ENCODE assay signal across 10 cellular contexts in the genomic region with DNA sequence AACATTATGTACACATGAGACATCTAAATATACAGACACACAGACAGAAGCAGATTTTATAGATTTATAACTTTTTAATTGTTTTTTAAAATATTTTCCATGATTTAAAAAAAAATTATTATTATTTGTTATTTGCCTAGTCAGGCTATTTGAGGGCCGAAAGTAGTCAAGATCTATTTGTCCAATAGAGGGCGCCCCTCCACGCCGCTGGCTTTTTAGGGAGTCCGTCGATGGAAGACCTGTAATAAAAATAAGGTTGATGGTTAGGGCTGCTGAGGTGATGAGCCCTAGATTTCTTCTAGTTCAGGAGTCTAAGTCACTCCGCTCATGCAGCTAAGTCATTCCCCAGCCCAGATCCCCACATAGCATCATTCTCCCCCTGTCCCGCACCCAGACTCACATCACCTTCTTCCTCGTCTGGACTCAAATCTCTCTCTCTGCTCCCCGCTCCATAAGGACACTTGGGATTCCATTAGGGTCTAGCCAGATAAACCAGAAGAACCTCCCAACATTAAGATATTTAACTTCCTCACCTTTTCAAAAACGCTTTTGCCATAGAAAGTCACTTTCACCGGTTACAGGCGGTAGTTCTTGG. TPM values are rescaled to one million over a fixed set of nuclear protein-coding genes. Genes with fewer than 3 reads are reported as not detected.
DNase-seq lines count a peak whose midpoint lies in the region; ATAC-seq and TF ChIP-seq lines count a peak whose summit lies in the region.
"Had no signal": no experiment of that assay in that cellular context is flagged by ENCODE, and none has a peak within 500 bp of the region (broad histone marks: within the 10 kb centered on the region; RNA-seq: fewer than 3 reads in every experiment).

No MANE protein-coding gene starts in this region.

- H3K27ac ChIP-seq in mesenchymal stem cell (ENCODE audit: low read length, poor library complexity, severe bottlenecking): no peak overlapping the region
- H3K27ac ChIP-seq: SK-N-MC, tibial artery had no signal

- H3K4me3 Mint-ChIP-seq in activated B cell treated with CpG ODN at 0.5 μM for 24 hours: peak overlapping the region; percentile 70
- peak overlapping the region; percentile 58 for H3K4me3 Mint-ChIP-seq in stimulated activated naive CD8-positive, alpha-beta T cell treated with anti-CD3 and anti-CD28 coated beads, Interleukin-15, Interleukin-2, amounts not matched to agents 100 ng/mL and 50 ng/mL, for 24 hours

- no peak for TF ChIP-seq CTCF in activated B cell treated with CpG ODN at 0.5 μM for 24 hours (IDR thresholded peaks at IDR 0.05)

- no peak overlapping the region for H3K18ac ChIP-seq in mesenchymal stem cell (ENCODE audit: low read depth in 1 of 2, low read length in 2 of 2)

- H3K36me3 Mint-ChIP-seq in activated B cell treated with CpG ODN at 0.5 μM for 24 hours (ENCODE audit: low read depth): peaks cover 13% of the 10 kb centered on the region
- H3K36me3 Mint-ChIP-seq in stimulated activated naive CD8-positive, alpha-beta T cell treated with anti-CD3 and anti-CD28 coated beads, Interleukin-15, Interleukin-2, amounts not matched to agents 100 ng/mL and 50 ng/mL, for 24 hours (ENCODE audit: low read depth): no peaks in the 10 kb centered on the region

- H3K36me3 ChIP-seq in mesenchymal stem cell (ENCODE audit: control insufficient read depth in 1 of 2, insufficient read depth in 2 of 2, low read depth in 1 of 2, low read length in 2 of 2): no peaks in the 10 kb centered on the region
- H3K36me3 ChIP-seq: tibial artery had no signal

- H2BK12ac ChIP-seq in mesenchymal stem cell (ENCODE audit: low read length in 2 of 2): no peak overlapping the region

- peaks cover 59% of the 10 kb centered on the region for H3K4me1 Mint-ChIP-seq in activated B cell treated with CpG ODN at 0.5 μM for 24 hours
- peaks cover 65% of the 10 kb centered on the region for H3K4me1 Mint-ChIP-seq in stimulated activated naive CD8-positive, alpha-beta T cell treated with anti-CD3 and anti-CD28 coated beads, Interleukin-15, Interleukin-2, amounts not matched to agents 100 ng/mL and 50 ng/mL, for 24 hours (ENCODE audit: low read depth)

- H2BK120ac ChIP-seq in mesenchymal stem cell (ENCODE audit: low read depth, low read length): no peak overlapping the region

- no peak overlapping the region for H3K9ac ChIP-seq in mesenchymal stem cell (ENCODE audit: low read length)

- H4K91ac ChIP-seq in mesenchymal stem cell (ENCODE audit: low read length): no peak overlapping the region

- H3K27me3 ChIP-seq in mesenchymal stem cell (ENCODE audit: control insufficient read depth in 1 of 2, insufficient read depth in 1 of 2, low read length in 2 of 2): peaks cover 26 to 60% of the 10 kb centered on the region in 2 experiments

- no peak overlapping the region for H3K4me2 ChIP-seq in mesenchymal stem cell (ENCODE audit: low read length, poor library complexity, severe bottlenecking)

- peak overlapping the region; percentile 57 for H3K27ac Mint-ChIP-seq in activated B cell treated with CpG ODN at 0.5 μM for 24 hours
- peak overlapping the region; percentile 90 for H3K27ac Mint-ChIP-seq in stimulated activated naive CD8-positive, alpha-beta T cell treated with anti-CD3 and anti-CD28 coated beads, Interleukin-15, Interleukin-2, amounts not matched to agents 100 ng/mL and 50 ng/mL, for 24 hours

- DNase-seq in D341Med (ENCODE audit: low spot score) (peak; percentile 53), Kasumi-1 (lab: John Stamatoyannopoulos, UW) (peak; percentile 73 to 77), activated B cell treated with CpG ODN at 0.5 μM for 24 hours (peak; percentile 56), cerebellar cortex (ENCODE audit: low spot score) (peak; percentile 33), mesenchymal stem cell (peak; percentile 13), NCI-H2107 (lab: John Stamatoyannopoulos, UW) (no peak)

- H4K8ac ChIP-seq in mesenchymal stem cell (ENCODE audit: low read length): no peak overlapping the region

- no peak overlapping the region for H3K4me3 ChIP-seq in mesenchymal stem cell (ENCODE audit: insufficient read depth in 1 of 2, low read depth in 1 of 2, low read length in 2 of 2)
- H3K4me3 ChIP-seq: SK-N-MC, tibial artery had no signal

- intact Hi-C loops in activated B cell treated with CpG ODN at 0.5 μM for 24 hours (cut with micrococcal nuclease): loop anchor here (1.0 to 10.0 kb wide), 6 partner anchors 10 to 343 kb away; partner anchors contain the start of gene ARHGEF1

- no peak overlapping the region for H3K14ac ChIP-seq in mesenchymal stem cell (ENCODE audit: low read length in 2 of 2)

- WGBS in mesenchymal stem cell: 70% methylated on average over 13 of the region's 13 CpGs

- ATAC-seq in activated B cell treated with CpG ODN at 0.5 μM for 24 hours (ENCODE audit: low read depth) (no peak), GM19467 (IDR thresholded peaks at IDR 0.05; ENCODE audit: unreplicated experiment) (no peak)

- no peak overlapping the region for H2BK15ac ChIP-seq in mesenchymal stem cell (ENCODE audit: low read depth, poor library complexity, severe bottlenecking)

- no peaks in the 10 kb centered on the region for H3K79me1 ChIP-seq in mesenchymal stem cell (replicated peaks; ENCODE audit: low read length, poor library complexity, severe bottlenecking)

- H3K23ac ChIP-seq in mesenchymal stem cell (ENCODE audit: low read length in 2 of 2): no peak overlapping the region

- H2AFZ ChIP-seq in mesenchymal stem cell (ENCODE audit: low read depth, low read length): no peak overlapping the region

- H3K27me3 Mint-ChIP-seq in activated B cell treated with CpG ODN at 0.5 μM for 24 hours: no peaks in the 10 kb centered on the region
- no peaks in the 10 kb centered on the region for H3K27me3 Mint-ChIP-seq in stimulated activated naive CD8-positive, alpha-beta T cell treated with anti-CD3 and anti-CD28 coated beads, Interleukin-15, Interleukin-2, amounts not matched to agents 100 ng/mL and 50 ng/mL, for 24 hours

- no peak overlapping the region for H2AK5ac ChIP-seq in mesenchymal stem cell (ENCODE audit: low read length, severe bottlenecking)

- H3K4me1 ChIP-seq in mesenchymal stem cell (ENCODE audit: control insufficient read depth, insufficient read depth, low read depth, low read length): no peaks in the 10 kb centered on the region
- H3K4me1 ChIP-seq: tibial artery had no signal

- POLR2A ChIA-PET in activated B cell treated with CpG ODN at 0.5 μM for 24 hours (lab: Charles Lee): interaction anchor here (0.6 to 2.3 kb wide), 5 partner anchors 10 to 191 kb away, joined by 3 to 11 read pairs (median 6); no protein-coding TSS in a partner anchor

- CTCF ChIA-PET in activated B cell treated with CpG ODN at 0.5 μM for 24 hours (lab: Charles Lee): interaction anchor here (1.0 to 7.3 kb wide), 11 partner anchors 10 to 102 kb away, joined by 3 to 104 read pairs (median 6); partner anchors contain the start of gene DMAC2

- H2BK5ac ChIP-seq in mesenchymal stem cell (ENCODE audit: low read depth, low read length, poor library complexity, severe bottlenecking): no peak overlapping the region

- no peak overlapping the region for H3K4ac ChIP-seq in mesenchymal stem cell (ENCODE audit: low read depth in 1 of 2, low read length in 2 of 2)

- no peaks in the 10 kb centered on the region for H3K9me3 ChIP-seq in mesenchymal stem cell (ENCODE audit: control insufficient read depth, low read length)
- H3K9me3 ChIP-seq: tibial artery had no signal

- no peaks in the 10 kb centered on the region for H3K9me3 Mint-ChIP-seq in activated B cell treated with CpG ODN at 0.5 μM for 24 hours
- no peaks in the 10 kb centered on the region for H3K9me3 Mint-ChIP-seq in stimulated activated naive CD8-positive, alpha-beta T cell treated with anti-CD3 and anti-CD28 coated beads, Interleukin-15, Interleukin-2, amounts not matched to agents 100 ng/mL and 50 ng/mL, for 24 hours

RNA-seq across cellular contexts. Expression of gene CEACAM21, which starts 33.9 kb away (rescaled TPM):
- 11.7 and 12.0 TPM in 2 replicates for total RNA-seq in activated B cell treated with CpG ODN at 0.5 μM for 24 hours
- 0.10 TPM for polyA plus RNA-seq in mesenchymal stem cell (2013, experiment 1 of 2)
- 0.14 TPM for polyA plus RNA-seq in mesenchymal stem cell (2013, experiment 2 of 2)
